25 cellular contexts compared by ENCODE assay signal in the genomic region with DNA sequence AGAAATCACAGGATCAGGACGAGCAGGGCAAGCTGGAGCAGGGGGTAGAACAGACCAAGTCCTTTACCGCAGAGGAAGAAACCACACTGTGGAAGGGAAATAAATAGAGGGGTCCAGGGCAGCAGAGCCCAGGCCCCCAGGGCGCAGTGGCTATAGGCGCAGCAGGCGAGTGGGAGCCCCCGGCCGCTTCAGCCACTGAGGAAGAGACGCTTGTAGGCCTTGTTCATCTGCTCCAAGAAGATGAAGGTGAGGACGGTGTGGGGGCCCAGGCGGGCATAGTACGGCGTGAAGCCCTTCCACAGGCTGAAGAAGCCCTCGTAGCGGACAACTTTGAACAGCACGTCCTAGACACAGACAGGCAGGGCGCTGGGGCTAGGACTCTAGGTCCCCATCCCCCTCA. TPM values are rescaled to one million over a fixed set of nuclear protein-coding genes. Genes with fewer than 3 reads are reported as not detected.
DNase-seq lines count a peak whose midpoint lies in the region; ATAC-seq and TF ChIP-seq lines count a peak whose summit lies in the region.
"Had no signal": no experiment of that assay in that cellular context is flagged by ENCODE, and none has a peak within 500 bp of the region (broad histone marks: within the 10 kb centered on the region; RNA-seq: fewer than 3 reads in every experiment).

No MANE protein-coding gene starts in this region.

- 0 out of 22 replicates have a peak overlapping the region, but pooled peaks of 1 of the 11 experiments have one; percentile 10 for H3K27ac ChIP-seq in BLaER1 treated with 17β-estradiol and CSF1 and Interleukin-3, amounts not matched to agents 10 nM and 100 nM
- no peak overlapping the region for H3K27ac ChIP-seq in DND-41 (ENCODE audit: low read length)
- no peak overlapping the region for H3K27ac ChIP-seq in neuronal stem cell (replicated peaks; ENCODE audit: low read length)
- H3K27ac ChIP-seq: GM23248 had no signal

- H3K9me3 ChIP-seq in BLaER1 treated with 17β-estradiol and CSF1 and Interleukin-3, amounts not matched to agents 10 nM and 100 nM (replicated peaks in 1 of 11): no peaks in the 10 kb centered on the region
- H3K9me3 ChIP-seq in DND-41 (ENCODE audit: insufficient read depth, low read length, severe bottlenecking) (no peaks in the 10 kb centered on the region), neuronal stem cell (replicated peaks in 1 of 2; ENCODE audit: control insufficient read depth in 2 of 2, insufficient read depth in 1 of 2, low read depth in 1 of 2, low read length in 2 of 2) (no peaks in the 10 kb centered on the region)
- H3K9me3 ChIP-seq: gastroesophageal sphincter had no signal

- H3K79me2 ChIP-seq in DND-41 (ENCODE audit: insufficient read depth, low read length): peaks cover 40% of the 10 kb centered on the region

- H3K4ac ChIP-seq in neuronal stem cell (ENCODE audit: low read length): no peak overlapping the region

- no peak overlapping the region for H3K18ac ChIP-seq in neuronal stem cell (ENCODE audit: low read length)

- H2BK120ac ChIP-seq in neuronal stem cell (ENCODE audit: low read depth, low read length): no peak overlapping the region

- H3K4me3 Mint-ChIP-seq in activated T-helper 2 cell treated with anti-CD3 and anti-CD28 coated beads, Interferon-gamma antibody, Interleukin-2, Interleukin-4, amounts not matched to agents 10 μg/mL and 5 μg/mL and 100 μg/mL, durations not matched to agents 14 hours and 24 hours and 36 hours (ENCODE audit: low read depth): peak overlapping the region; percentile 100
- no peak overlapping the region for H3K4me3 Mint-ChIP-seq in endothelial cell (ENCODE audit: unreplicated experiment)

- H3K79me1 ChIP-seq in neuronal stem cell (ENCODE audit: low read depth, low read length): peaks cover 17% of the 10 kb centered on the region

- TF ChIP-seq CTCF in DND-41 (IDR thresholded peaks at IDR 0.05; ENCODE audit: borderline replicate concordance, extremely low read depth, low read length, poor library complexity, severe bottlenecking) (no peak), endothelial cell (IDR thresholded peaks at IDR 0.05; ENCODE audit: unreplicated experiment) (no peak)

- peak overlapping the region; percentile 43 for H2BK5ac ChIP-seq in neuronal stem cell (ENCODE audit: low read length)

- no peak overlapping the region for H4K91ac ChIP-seq in neuronal stem cell (ENCODE audit: low read depth, low read length, poor library complexity)

- peaks cover 46 to 81% (median 69%) of the 10 kb centered on the region in 10 experiments for H3K4me1 ChIP-seq in BLaER1 treated with 17β-estradiol and CSF1 and Interleukin-3, amounts not matched to agents 10 nM and 100 nM
- H3K4me1 ChIP-seq in DND-41 (ENCODE audit: insufficient read depth, low read length) (peaks cover 32% of the 10 kb centered on the region), neuronal stem cell (ENCODE audit: control insufficient read depth in 2 of 2, insufficient read depth in 1 of 2, low read depth in 1 of 2, low read length in 2 of 2) (peaks cover 11 to 12% of the 10 kb centered on the region in 2 donors)

- H3K9ac ChIP-seq in BLaER1 treated with 17β-estradiol and CSF1 and Interleukin-3, amounts not matched to agents 10 nM and 100 nM: peak overlapping the region; percentile 9 to 100 (median 99); a peak in 20 of 22 replicates
- H3K9ac ChIP-seq in DND-41 (ENCODE audit: low read depth, low read length): 0 out of 2 replicates have a peak overlapping the region, but pooled peaks have one; percentile 82
- H3K9ac ChIP-seq in neuronal stem cell (ENCODE audit: low read depth, low read length, poor library complexity): no peak overlapping the region

- no peak overlapping the region for H2AK5ac ChIP-seq in neuronal stem cell (ENCODE audit: low read depth, low read length)

- H3K4me2 ChIP-seq in BLaER1 treated with 17β-estradiol and CSF1 and Interleukin-3, amounts not matched to agents 10 nM and 100 nM: peak overlapping the region in 9 of 11 experiments; percentile 94 to 100 (median 97); a peak in 9 of 22 replicates
- no peak overlapping the region for H3K4me2 ChIP-seq in DND-41 (ENCODE audit: insufficient read depth, low read length)
- H3K4me2 ChIP-seq in neuronal stem cell (ENCODE audit: insufficient read depth, low read length, poor library complexity, severe bottlenecking): no peak overlapping the region

- no peaks in the 10 kb centered on the region for H3K27me3 ChIP-seq in BLaER1 treated with 17β-estradiol and CSF1 and Interleukin-3, amounts not matched to agents 10 nM and 100 nM
- no peaks in the 10 kb centered on the region for H3K27me3 ChIP-seq in DND-41 (ENCODE audit: insufficient read depth, low read length, poor library complexity)
- H3K27me3 ChIP-seq in neuronal stem cell (ENCODE audit: control insufficient read depth in 3 of 3, insufficient read depth in 3 of 3, low read depth in 1 of 3, low read length in 3 of 3): no peaks in the 10 kb centered on the region
- H3K27me3 ChIP-seq: gastroesophageal sphincter had no signal

- intact Hi-C loops in activated T-helper 2 cell treated with anti-CD3 and anti-CD28 coated beads, Interferon-gamma antibody, Interleukin-2, Interleukin-4, amounts not matched to agents 10 μg/mL and 5 μg/mL and 100 μg/mL, durations not matched to agents 14 hours and 24 hours and 36 hours (cut with micrococcal nuclease): no loop called here

- no peak for DNase-seq in DND-41
- DNase-seq in activated T-helper 2 cell treated with anti-CD3 and anti-CD28 coated beads, Interferon-gamma antibody, Interleukin-2, Interleukin-4, amounts not matched to agents 10 μg/mL and 5 μg/mL and 100 μg/mL, durations not matched to agents 14 hours and 24 hours and 36 hours (ENCODE audit: low spot score): no peak
- DNase-seq in neuronal stem cell (ENCODE audit: low spot score): no peak
- no peak for DNase-seq in Kasumi-1 (lab: John Stamatoyannopoulos, UW)
- DNase-seq in NCI-H146 (lab: John Stamatoyannopoulos, UW): no peak
- DNase-seq in endothelial cell (ENCODE audit: low spot score): no peak
- DNase-seq: activated CD8-positive, alpha-beta memory T cell treated with anti-CD3 and anti-CD28 coated beads for 24 hours; amniotic stem cell; Calu3; GM23248; NCI-H1092; NCI-H2081; NCI-H524; stimulated activated CD4-positive, alpha-beta T cell treated with anti-CD3 and anti-CD28 coated beads, Interleukin-12 subunit alpha, Interleukin-12 subunit beta, amount 100 ng/mL, for 4 hours; SW 1271 had no signal

- H3K4me1 Mint-ChIP-seq in activated T-helper 2 cell treated with anti-CD3 and anti-CD28 coated beads, Interferon-gamma antibody, Interleukin-2, Interleukin-4, amounts not matched to agents 10 μg/mL and 5 μg/mL and 100 μg/mL, durations not matched to agents 14 hours and 24 hours and 36 hours (ENCODE audit: low read depth): peaks cover 41% of the 10 kb centered on the region
- H3K4me1 Mint-ChIP-seq in endothelial cell (ENCODE audit: unreplicated experiment): peaks cover 34% of the 10 kb centered on the region

- H3K9me3 Mint-ChIP-seq in activated T-helper 2 cell treated with anti-CD3 and anti-CD28 coated beads, Interferon-gamma antibody, Interleukin-2, Interleukin-4, amounts not matched to agents 10 μg/mL and 5 μg/mL and 100 μg/mL, durations not matched to agents 14 hours and 24 hours and 36 hours: no peaks in the 10 kb centered on the region
- H3K9me3 Mint-ChIP-seq in endothelial cell (ENCODE audit: unreplicated experiment): no peaks in the 10 kb centered on the region
- H3K9me3 Mint-ChIP-seq: memory B cell had no signal

- no peak for ATAC-seq in DND-41 (ENCODE audit: insufficient read depth, low read depth)
- ATAC-seq: esophagus mucosa, gastroesophageal sphincter had no signal

- H4K20me1 ChIP-seq in BLaER1 treated with 17β-estradiol and CSF1 and Interleukin-3, amounts not matched to agents 10 nM and 100 nM: peaks cover 3 to 63% (median 23%) of the 10 kb centered on the region in 11 experiments; a peak in 21 of 22 replicates
- H4K20me1 ChIP-seq in DND-41 (ENCODE audit: insufficient read depth, low read length): peaks cover 33% of the 10 kb centered on the region; the same call in 1 of the 2 replicates

- no peak overlapping the region for H2BK15ac ChIP-seq in neuronal stem cell (ENCODE audit: low read length)

- peaks cover 59% of the 10 kb centered on the region for H3K36me3 Mint-ChIP-seq in activated T-helper 2 cell treated with anti-CD3 and anti-CD28 coated beads, Interferon-gamma antibody, Interleukin-2, Interleukin-4, amounts not matched to agents 10 μg/mL and 5 μg/mL and 100 μg/mL, durations not matched to agents 14 hours and 24 hours and 36 hours (ENCODE audit: low read depth)
- H3K36me3 Mint-ChIP-seq in endothelial cell (ENCODE audit: low read depth, unreplicated experiment): peaks cover 12% of the 10 kb centered on the region

- H4K8ac ChIP-seq in neuronal stem cell (ENCODE audit: low read depth, low read length): no peak overlapping the region

- peaks cover 35 to 51% (median 42%) of the 10 kb centered on the region in 11 experiments for H3K36me3 ChIP-seq in BLaER1 treated with 17β-estradiol and CSF1 and Interleukin-3, amounts not matched to agents 10 nM and 100 nM
- H3K36me3 ChIP-seq in DND-41 (ENCODE audit: insufficient read depth, low read length) (peaks cover 40% of the 10 kb centered on the region), neuronal stem cell (replicated peaks in 1 of 2; ENCODE audit: control insufficient read depth in 2 of 2, insufficient read depth in 2 of 2, low read length in 2 of 2) (peaks cover 24 to 44% of the 10 kb centered on the region in 2 donors)

- no peak overlapping the region for H3K14ac ChIP-seq in neuronal stem cell (ENCODE audit: low read length)

- H3K27me3 Mint-ChIP-seq in activated T-helper 2 cell treated with anti-CD3 and anti-CD28 coated beads, Interferon-gamma antibody, Interleukin-2, Interleukin-4, amounts not matched to agents 10 μg/mL and 5 μg/mL and 100 μg/mL, durations not matched to agents 14 hours and 24 hours and 36 hours (ENCODE audit: low read depth): no peaks in the 10 kb centered on the region
- peaks cover 19% of the 10 kb centered on the region for H3K27me3 Mint-ChIP-seq in endothelial cell (ENCODE audit: unreplicated experiment)
- H3K27me3 Mint-ChIP-seq: memory B cell had no signal

- no peak overlapping the region for H3K27ac Mint-ChIP-seq in activated T-helper 2 cell treated with anti-CD3 and anti-CD28 coated beads, Interferon-gamma antibody, Interleukin-2, Interleukin-4, amounts not matched to agents 10 μg/mL and 5 μg/mL and 100 μg/mL, durations not matched to agents 14 hours and 24 hours and 36 hours
- no peak overlapping the region for H3K27ac Mint-ChIP-seq in endothelial cell (ENCODE audit: unreplicated experiment)
- H3K27ac Mint-ChIP-seq: memory B cell had no signal

- no CpG with 5 or more reads among the region's 16 CpGs for WGBS in neuronal stem cell (ENCODE audit: extremely low coverage in 2 of 2, insufficient read length in 2 of 2, insufficient replicate concordance in 1 of 2), 2 donors

- H3K4me3 ChIP-seq in BLaER1 treated with 17β-estradiol and CSF1 and Interleukin-3, amounts not matched to agents 10 nM and 100 nM: 0 out of 20 replicates have a peak overlapping the region, but pooled peaks of 1 of the 10 experiments have one; percentile 100
- no peak overlapping the region for H3K4me3 ChIP-seq in DND-41 (ENCODE audit: low read depth in 1 of 2, low read length in 2 of 2)
- no peak overlapping the region for H3K4me3 ChIP-seq in neuronal stem cell (ENCODE audit: low read length in 2 of 2)
- H3K4me3 ChIP-seq: GM23248 had no signal

- H3K23ac ChIP-seq in neuronal stem cell (ENCODE audit: low read depth, low read length, poor library complexity): no peak overlapping the region

- H2BK12ac ChIP-seq in neuronal stem cell (ENCODE audit: low read length): no peak overlapping the region

- no peak overlapping the region for H2AFZ ChIP-seq in DND-41 (ENCODE audit: low read depth, low read length)
- H2AFZ ChIP-seq in neuronal stem cell (ENCODE audit: low read length): no peak overlapping the region
- H2AFZ ChIP-seq: GM23248 had no signal

RNA-seq across cellular contexts. Expression of a gene that starts 2.3 kb away (rescaled TPM):
- 91.4 and 103 TPM in 2 replicates for total RNA-seq in activated T-helper 2 cell treated with anti-CD3 and anti-CD28 coated beads, Interferon-gamma antibody, Interleukin-2, Interleukin-4, amounts not matched to agents 10 μg/mL and 5 μg/mL and 100 μg/mL, durations not matched to agents 14 hours and 24 hours and 36 hours
- polyA plus RNA-seq in neuronal stem cell (2013, experiment 1 of 2): 44.7 TPM
- polyA plus RNA-seq in neuronal stem cell (2013, experiment 2 of 2): 44.0 TPM
- total RNA-seq in endothelial cell (ENCODE audit: unreplicated experiment): 47.5 TPM

RNA-seq across cellular contexts. Expression of a gene that starts 2.5 kb away (rescaled TPM):
- 112 and 126 TPM in 2 replicates for total RNA-seq in activated T-helper 2 cell treated with anti-CD3 and anti-CD28 coated beads, Interferon-gamma antibody, Interleukin-2, Interleukin-4, amounts not matched to agents 10 μg/mL and 5 μg/mL and 100 μg/mL, durations not matched to agents 14 hours and 24 hours and 36 hours
- 110 TPM for polyA plus RNA-seq in neuronal stem cell (2013, experiment 1 of 2)
- polyA plus RNA-seq in neuronal stem cell (2013, experiment 2 of 2): 109 TPM
- 92.3 TPM for total RNA-seq in endothelial cell (ENCODE audit: unreplicated experiment)

RNA-seq across cellular contexts. Expression of a gene that starts 5.5 kb away (rescaled TPM):
- not detected in 2 replicates for total RNA-seq in activated T-helper 2 cell treated with anti-CD3 and anti-CD28 coated beads, Interferon-gamma antibody, Interleukin-2, Interleukin-4, amounts not matched to agents 10 μg/mL and 5 μg/mL and 100 μg/mL, durations not matched to agents 14 hours and 24 hours and 36 hours
- not detected for polyA plus RNA-seq in neuronal stem cell (2013, experiment 1 of 2)
- not detected for polyA plus RNA-seq in neuronal stem cell (2013, experiment 2 of 2)
- total RNA-seq in endothelial cell (ENCODE audit: unreplicated experiment): 1.3 TPM
- total RNA-seq: Calu3, cardiac septum, esophagus mucosa, GM23248, HT1080, kidney epithelial cell, renal cortical epithelial cell, temporal lobe had no signal
- polyA plus RNA-seq: neural cell had no signal

RNA-seq across cellular contexts. Expression of a gene that starts 10.8 kb away (rescaled TPM):
- 1,460 and 1,475 TPM in 2 replicates for total RNA-seq in activated T-helper 2 cell treated with anti-CD3 and anti-CD28 coated beads, Interferon-gamma antibody, Interleukin-2, Interleukin-4, amounts not matched to agents 10 μg/mL and 5 μg/mL and 100 μg/mL, durations not matched to agents 14 hours and 24 hours and 36 hours
- 682 TPM for polyA plus RNA-seq in neuronal stem cell (2013, experiment 1 of 2)
- polyA plus RNA-seq in neuronal stem cell (2013, experiment 2 of 2): 671 TPM
- 874 TPM for total RNA-seq in endothelial cell (ENCODE audit: unreplicated experiment)

RNA-seq across cellular contexts. Expression of a gene that starts 13.4 kb away (rescaled TPM):
- 45.7 and 47.9 TPM in 2 replicates for total RNA-seq in activated T-helper 2 cell treated with anti-CD3 and anti-CD28 coated beads, Interferon-gamma antibody, Interleukin-2, Interleukin-4, amounts not matched to agents 10 μg/mL and 5 μg/mL and 100 μg/mL, durations not matched to agents 14 hours and 24 hours and 36 hours
- 51.7 TPM for polyA plus RNA-seq in neuronal stem cell (2013, experiment 1 of 2)
- 48.7 TPM for polyA plus RNA-seq in neuronal stem cell (2013, experiment 2 of 2)
- 7.3 TPM for total RNA-seq in endothelial cell (ENCODE audit: unreplicated experiment)

Comparison
In these comparisons a context has a peak if more than half of its experiments do, and no peak if none do; other contexts are left out.
1. H3K4me2 ChIP-seq: peak in BLaER1 treated with 17β-estradiol and CSF1 and Interleukin-3, amounts not matched to agents 10 nM and 100 nM (9 of 11); none in DND-41 (single experiment) and neuronal stem cell (single experiment).